16 cellular contexts compared by ENCODE assay signal in genomic region chr18:45282101-45282812, GRCh38.
DNase-seq lines count a peak whose midpoint lies in the region; ATAC-seq and TF ChIP-seq lines count a peak whose summit lies in the region.
"Had no signal": no experiment of that assay in that cellular context is flagged by ENCODE, and none has a peak within 500 bp of the region (broad histone marks: within the 10 kb centered on the region; RNA-seq: fewer than 3 reads in every experiment).

No MANE protein-coding gene starts in this region.

- no peaks in the 10 kb centered on the region for H3K27me3 Mint-ChIP-seq in endodermal cell (ENCODE audit: insufficient read depth)

- H3K9me3 Mint-ChIP-seq in endodermal cell = no peaks in the 10 kb centered on the region
- H3K9me3 Mint-ChIP-seq: activated naive CD8-positive, alpha-beta T cell treated with anti-CD3 and anti-CD28 coated beads, Interleukin-2, amount 50 U/mL, for 24 hours had no signal

- H3K4me3 Mint-ChIP-seq in endodermal cell = no peak overlapping the region
- H3K4me3 Mint-ChIP-seq: activated naive CD8-positive, alpha-beta T cell treated with anti-CD3 and anti-CD28 coated beads, Interleukin-2, amount 50 U/mL, for 24 hours had no signal

- H3K9me3 ChIP-seq in endodermal cell (ENCODE audit: control insufficient read depth, low read length) (no peaks in the 10 kb centered on the region), right cardiac atrium (ENCODE audit: control insufficient read depth, low read length) (no peaks in the 10 kb centered on the region), testis (no peaks in the 10 kb centered on the region)
- H3K9me3 ChIP-seq: prostate gland, tibial artery had no signal

- H3K27me3 ChIP-seq in endodermal cell (ENCODE audit: control insufficient read depth, insufficient read depth, low read length, poor library complexity, severe bottlenecking) = peaks cover 5% of the 10 kb centered on the region
- no peaks in the 10 kb centered on the region for H3K27me3 ChIP-seq in right cardiac atrium (ENCODE audit: control insufficient read depth, insufficient read depth)
- no peaks in the 10 kb centered on the region for H3K27me3 ChIP-seq in testis
- H3K27me3 ChIP-seq: tibial artery had no signal

- H3K27ac ChIP-seq in endodermal cell (ENCODE audit: low read depth, low read length) (no peak overlapping the region), right cardiac atrium (ENCODE audit: low read length) (no peak overlapping the region), testis (no peak overlapping the region)
- H3K27ac ChIP-seq: prostate gland, tibial artery had no signal

- ATAC-seq in right cardiac atrium (no peak), GM18909 (IDR thresholded peaks at IDR 0.05; ENCODE audit: poor library complexity, unreplicated experiment) (no peak)
- ATAC-seq: activated naive CD8-positive, alpha-beta T cell treated with anti-CD3 and anti-CD28 coated beads, Interleukin-2, amount 50 U/mL, for 24 hours; esophagus mucosa had no signal

- no peak overlapping the region for H3K4me3 ChIP-seq in endodermal cell (ENCODE audit: low read length)
- no peak overlapping the region for H3K4me3 ChIP-seq in right cardiac atrium (ENCODE audit: low read length)
- H3K4me3 ChIP-seq in testis = no peak overlapping the region
- H3K4me3 ChIP-seq: prostate gland, tibial artery had no signal

- H3K4me1 ChIP-seq in endodermal cell (ENCODE audit: control insufficient read depth, insufficient read depth, low read length) = no peaks in the 10 kb centered on the region
- no peaks in the 10 kb centered on the region for H3K4me1 ChIP-seq in right cardiac atrium (ENCODE audit: control insufficient read depth, insufficient read depth, low read length)
- H3K4me1 ChIP-seq in testis = no peaks in the 10 kb centered on the region
- H3K4me1 ChIP-seq: prostate gland, tibial artery had no signal

- DNase-seq in AG20443 (ENCODE audit: low spot score) = peak; percentile 15
- DNase-seq in NAMALWA (ENCODE audit: low spot score) = peak; percentile 3
- no peak for DNase-seq in endodermal cell
- DNase-seq in right cardiac atrium = no peak
- DNase-seq in testis = no peak
- no peak for DNase-seq in retina
- DNase-seq: activated naive CD8-positive, alpha-beta T cell treated with anti-CD3 and anti-CD28 coated beads, Interleukin-2, amount 50 U/mL, for 24 hours; activated T-cell treated with anti-CD3 and anti-CD28 coated beads, Interleukin-2, amount 50 U/mL, for 1 hour; MM.1S; NCI-H226; T-helper 1 cell; tibial artery had no signal

- H3K36me3 Mint-ChIP-seq in endodermal cell (ENCODE audit: low read depth) = no peaks in the 10 kb centered on the region

- no peak for TF ChIP-seq POLR2A in testis (IDR thresholded peaks at IDR 0.05)

- H3K4me1 Mint-ChIP-seq in endodermal cell = no peaks in the 10 kb centered on the region
- H3K4me1 Mint-ChIP-seq: activated naive CD8-positive, alpha-beta T cell treated with anti-CD3 and anti-CD28 coated beads, Interleukin-2, amount 50 U/mL, for 24 hours had no signal

- intact Hi-C loops in right cardiac atrium (cut with DNase I) = no loop called here
- intact Hi-C loops in testis (cut with DNase I; ENCODE audit: low total_unique reads) = no loop called here

- H3K36me3 ChIP-seq in endodermal cell (ENCODE audit: control insufficient read depth, insufficient read depth, low read length) (no peaks in the 10 kb centered on the region), testis (ENCODE audit: low read depth, missing control alignments) (no peaks in the 10 kb centered on the region)
- H3K36me3 ChIP-seq: prostate gland, tibial artery had no signal

- 86 to 96% methylated on average over 3 to 5 of the region's 5 CpGs for WGBS in endodermal cell (ENCODE audit: insufficient coverage in 1 of 2, insufficient read length in 1 of 2), 2 experiments
- 76% methylated on average over 5 of the region's 5 CpGs for WGBS in right cardiac atrium
- WGBS in testis, 2 donors = 91 to 94% methylated on average over 5 of the region's 5 CpGs

- no peak overlapping the region for H3K9ac ChIP-seq in endodermal cell (ENCODE audit: extremely low read depth, low read length, poor library complexity, severe bottlenecking)

- H3K27ac Mint-ChIP-seq in endodermal cell = no peak overlapping the region
- H3K27ac Mint-ChIP-seq: activated naive CD8-positive, alpha-beta T cell treated with anti-CD3 and anti-CD28 coated beads, Interleukin-2, amount 50 U/mL, for 24 hours had no signal

- TF ChIP-seq CTCF in GM12873 (IDR thresholded peaks at IDR 0.05; ENCODE audit: insufficient read depth, low read depth, low read length, missing control alignments) = peak; percentile 28
- TF ChIP-seq CTCF in endodermal cell (conservative IDR thresholded peaks at IDR 0.05) = peak; percentile 19
- TF ChIP-seq CTCF in testis (IDR thresholded peaks at IDR 0.05) = no peak

Comparison
In these comparisons a context has a peak if more than half of its experiments do, and no peak if none do; other contexts are left out.
1. DNase-seq: peak in AG20443 (single experiment) and NAMALWA (single experiment); none in endodermal cell (single experiment), right cardiac atrium (0 of 3), testis (single experiment) and retina (single experiment).
2. CTCF ChIP-seq: peak in GM12873 (single experiment) and endodermal cell (single experiment); none in testis (0 of 3).